11 cellular contexts compared by ENCODE assay signal in the genomic region with DNA sequence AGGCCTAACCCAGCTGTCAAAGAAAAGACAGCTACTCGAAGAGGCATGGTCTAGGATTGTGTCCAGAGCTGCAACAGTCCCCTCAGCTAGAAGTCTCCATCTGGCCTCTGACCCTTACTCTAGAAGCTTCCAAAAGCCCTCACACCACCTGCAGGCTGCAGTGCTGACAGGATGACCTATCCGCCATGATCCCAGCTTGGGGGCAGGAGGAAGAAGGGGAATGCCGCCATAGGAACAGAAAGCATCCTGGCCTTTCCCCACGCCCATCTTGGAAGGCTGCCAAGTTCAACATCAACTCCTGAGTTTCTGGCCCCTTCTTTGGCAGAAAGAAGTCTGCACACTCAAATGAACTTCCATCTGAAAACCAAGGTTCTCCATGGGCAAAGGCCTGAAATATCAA. TPM values are rescaled to one million over a fixed set of nuclear protein-coding genes. Genes with fewer than 3 reads are reported as not detected.
DNase-seq lines count a peak whose midpoint lies in the region; ATAC-seq lines count a peak whose summit lies in the region.
"Had no signal": no experiment of that assay in that cellular context is flagged by ENCODE, and none has a peak within 500 bp of the region (broad histone marks: within the 10 kb centered on the region; RNA-seq: fewer than 3 reads in every experiment).

No MANE protein-coding gene starts in this region.

- H2AFZ ChIP-seq in ACC112 (ENCODE audit: low read length, unreplicated experiment) = peak overlapping the region; percentile 1

- H3K36me3 ChIP-seq in ACC112 (ENCODE audit: insufficient read depth, low read length) = no peaks in the 10 kb centered on the region
- H3K36me3 ChIP-seq: right lobe of liver had no signal

- H3K4me1 ChIP-seq in ACC112 (ENCODE audit: control insufficient read depth, insufficient read depth, low read length, unreplicated experiment) = peaks cover 26% of the 10 kb centered on the region
- H3K4me1 ChIP-seq: right lobe of liver had no signal

- no peak overlapping the region for H3K27ac ChIP-seq in ACC112 (ENCODE audit: low read depth, low read length)
- H3K27ac ChIP-seq: right lobe of liver had no signal

- no peaks in the 10 kb centered on the region for H3K27me3 ChIP-seq in ACC112 (ENCODE audit: insufficient read depth, low read length)
- H3K27me3 ChIP-seq: right lobe of liver had no signal

- ATAC-seq in HG02870 (IDR thresholded peaks at IDR 0.05; ENCODE audit: unreplicated experiment) = no peak
- ATAC-seq in GM18867 (IDR thresholded peaks at IDR 0.05; ENCODE audit: unreplicated experiment) = no peak

- no peaks in the 10 kb centered on the region for H3K79me2 ChIP-seq in ACC112 (ENCODE audit: control insufficient read depth, insufficient read depth, low read length, unreplicated experiment)

- no peak overlapping the region for H3K4me3 ChIP-seq in ACC112 (ENCODE audit: low read depth, low read length)
- H3K4me3 ChIP-seq: right lobe of liver had no signal

- DNase-seq in H4 (ENCODE audit: low spot score) (peak; percentile 27), RPMI7951 (ENCODE audit: low read depth) (peak; percentile 45), glomerular visceral epithelial cell (ENCODE audit: extremely low spot score) (peak; percentile 57)
- DNase-seq in activated CD4-positive, alpha-beta T cell treated with anti-CD3 and anti-CD28 coated beads, Interleukin-2, amount 50 U/mL, for 1 hour = no peak
- no peak for DNase-seq in activated CD8-positive, alpha-beta memory T cell treated with anti-CD3 and anti-CD28 coated beads for 24 hours
- DNase-seq: CD4-positive, alpha-beta T cell; NK-92 treated with Interleukin-12 subunit alpha and Interleukin-12 subunit beta, amount 100 ng/mL, for 24 hours had no signal

RNA-seq across cellular contexts. Expression of a gene that starts 3.1 kb away (rescaled TPM):
- not detected in 2 replicates for total RNA-seq in H4 (2014; rRNA removed; shearing (Covaris generic))
- not detected in 2 replicates for total RNA-seq in RPMI7951 (2014; rRNA removed; shearing (Covaris generic))
- total RNA-seq: CD4-positive, alpha-beta T cell; right lobe of liver had no signal

RNA-seq across cellular contexts. Expression of a gene that starts 11.8 kb away (rescaled TPM):
- not detected in 2 replicates for total RNA-seq in H4 (2014; rRNA removed; shearing (Covaris generic))
- total RNA-seq in RPMI7951 (2014; rRNA removed; shearing (Covaris generic)) = not detected in 2 replicates
- total RNA-seq: CD4-positive, alpha-beta T cell; right lobe of liver had no signal

RNA-seq across cellular contexts. Expression of a gene that starts 12.6 kb away (rescaled TPM):
- total RNA-seq in H4 (2014; rRNA removed; shearing (Covaris generic)) = not detected in 2 replicates
- 0.24 TPM in 1 of 2 replicates, not detected in the other for total RNA-seq in RPMI7951 (2014; rRNA removed; shearing (Covaris generic))
- total RNA-seq: CD4-positive, alpha-beta T cell had no signal

RNA-seq across cellular contexts. Expression of a gene that starts 25.6 kb away (rescaled TPM):
- total RNA-seq in H4 (2014; rRNA removed; shearing (Covaris generic)) = not detected in 2 replicates
- not detected in 2 replicates for total RNA-seq in RPMI7951 (2014; rRNA removed; shearing (Covaris generic))
- total RNA-seq: CD4-positive, alpha-beta T cell; right lobe of liver had no signal

RNA-seq across cellular contexts. Expression of a gene that starts 25.9 kb away (rescaled TPM):
- 0.35 and 1.5 TPM in 2 replicates for total RNA-seq in H4 (2014; rRNA removed; shearing (Covaris generic))
- total RNA-seq in RPMI7951 (2014; rRNA removed; shearing (Covaris generic)) = 3.4 and 7.3 TPM in 2 replicates
- total RNA-seq: CD4-positive, alpha-beta T cell; right lobe of liver had no signal

Comparison
In these comparisons a context has a peak if more than half of its experiments do, and no peak if none do; other contexts are left out.
1. DNase-seq: peak in H4 (single experiment), RPMI7951 (single experiment) and glomerular visceral epithelial cell (single experiment); none in activated CD4-positive, alpha-beta T cell treated with anti-CD3 and anti-CD28 coated beads, Interleukin-2, amount 50 U/mL, for 1 hour (single experiment) and activated CD8-positive, alpha-beta memory T cell treated with anti-CD3 and anti-CD28 coated beads for 24 hours (single experiment).